22 cellular contexts compared by ENCODE assay signal in the genomic region with DNA sequence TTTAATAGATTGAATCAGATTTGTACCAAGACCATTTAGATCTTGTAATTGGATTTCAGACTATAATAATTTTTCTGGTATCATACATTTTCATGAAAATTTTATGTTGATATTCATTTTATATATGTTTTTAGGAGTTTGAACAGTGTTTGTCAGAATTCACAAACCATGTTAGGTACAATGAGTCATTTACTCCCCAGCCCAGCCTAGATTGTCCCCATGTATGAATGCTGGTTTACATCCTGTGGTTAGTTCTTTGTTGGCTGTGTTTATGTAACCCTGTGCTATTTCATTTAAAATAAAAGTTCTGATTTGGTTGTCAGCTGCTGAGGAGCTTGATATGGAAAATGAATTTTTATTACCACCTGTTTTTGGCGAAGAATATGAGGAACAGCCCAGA.
DNase-seq lines count a peak whose midpoint lies in the region; ATAC-seq lines count a peak whose summit lies in the region.
"Had no signal": no experiment of that assay in that cellular context is flagged by ENCODE, and none has a peak within 500 bp of the region (broad histone marks: within the 10 kb centered on the region; RNA-seq: fewer than 3 reads in every experiment).

No MANE protein-coding gene starts in this region.

- no peaks in the 10 kb centered on the region for H3K9me3 Mint-ChIP-seq in activated naive CD8-positive, alpha-beta T cell treated with anti-CD3 and anti-CD28 coated beads, Interleukin-2, amount 10 ng/mL, durations not matched to agents 7 days and 5 days
- H3K9me3 Mint-ChIP-seq in activated naive CD8-positive, alpha-beta T cell treated with anti-CD3 and anti-CD28 coated beads for 36 hours = no peaks in the 10 kb centered on the region
- no peaks in the 10 kb centered on the region for H3K9me3 Mint-ChIP-seq in activated T-helper 17 cell treated with anti-CD3 and anti-CD28 coated beads, Interleukin-2, amount 50 U/mL, for 72 hours
- H3K9me3 Mint-ChIP-seq in stimulated activated effector memory CD8-positive, alpha-beta T cell treated with anti-CD3 and anti-CD28 coated beads, Interleukin-12 subunit alpha, Interleukin-12 subunit beta, amount 100 ng/mL, for 72 hours = no peaks in the 10 kb centered on the region
- H3K9me3 Mint-ChIP-seq: CD14-positive monocyte, mesothelial cell of epicardium, nephron had no signal

- peak; percentile 47 for ATAC-seq in activated naive CD8-positive, alpha-beta T cell treated with anti-CD3 and anti-CD28 coated beads, Interleukin-2, amount 10 ng/mL, durations not matched to agents 7 days and 5 days (ENCODE audit: low read depth)
- ATAC-seq in activated T-helper 17 cell treated with anti-CD3 and anti-CD28 coated beads, Interleukin-2, amount 50 U/mL, for 72 hours (replicated peaks) = peak; percentile 54
- ATAC-seq in stimulated activated effector memory CD8-positive, alpha-beta T cell treated with anti-CD3 and anti-CD28 coated beads, Interleukin-12 subunit alpha, Interleukin-12 subunit beta, amount 100 ng/mL, for 72 hours = peak; percentile 50
- ATAC-seq in GM18498 (IDR thresholded peaks at IDR 0.05; ENCODE audit: unreplicated experiment) (no peak), HG03520 (IDR thresholded peaks at IDR 0.05; ENCODE audit: unreplicated experiment) (no peak)
- ATAC-seq: foreskin keratinocyte had no signal

- H3K36me3 Mint-ChIP-seq in activated naive CD8-positive, alpha-beta T cell treated with anti-CD3 and anti-CD28 coated beads, Interleukin-2, amount 10 ng/mL, durations not matched to agents 7 days and 5 days = peaks cover 20% of the 10 kb centered on the region
- peaks cover 12% of the 10 kb centered on the region for H3K36me3 Mint-ChIP-seq in activated naive CD8-positive, alpha-beta T cell treated with anti-CD3 and anti-CD28 coated beads for 36 hours
- H3K36me3 Mint-ChIP-seq in activated T-helper 17 cell treated with anti-CD3 and anti-CD28 coated beads, Interleukin-2, amount 50 U/mL, for 72 hours (ENCODE audit: low read depth) = peaks cover 92% of the 10 kb centered on the region
- H3K36me3 Mint-ChIP-seq in stimulated activated effector memory CD8-positive, alpha-beta T cell treated with anti-CD3 and anti-CD28 coated beads, Interleukin-12 subunit alpha, Interleukin-12 subunit beta, amount 100 ng/mL, for 72 hours = peaks cover 99% of the 10 kb centered on the region

- no peak overlapping the region for H3K27ac Mint-ChIP-seq in activated naive CD8-positive, alpha-beta T cell treated with anti-CD3 and anti-CD28 coated beads, Interleukin-2, amount 10 ng/mL, durations not matched to agents 7 days and 5 days
- no peak overlapping the region for H3K27ac Mint-ChIP-seq in activated naive CD8-positive, alpha-beta T cell treated with anti-CD3 and anti-CD28 coated beads for 36 hours
- H3K27ac Mint-ChIP-seq in activated T-helper 17 cell treated with anti-CD3 and anti-CD28 coated beads, Interleukin-2, amount 50 U/mL, for 72 hours = no peak overlapping the region
- no peak overlapping the region for H3K27ac Mint-ChIP-seq in stimulated activated effector memory CD8-positive, alpha-beta T cell treated with anti-CD3 and anti-CD28 coated beads, Interleukin-12 subunit alpha, Interleukin-12 subunit beta, amount 100 ng/mL, for 72 hours
- H3K27ac Mint-ChIP-seq: mesothelial cell of epicardium, nephron had no signal

- POLR2A ChIA-PET in activated naive CD8-positive, alpha-beta T cell treated with anti-CD3 and anti-CD28 coated beads, Interleukin-2, amount 10 ng/mL, durations not matched to agents 7 days and 5 days (lab: Charles Lee) = no interaction called here

- DNase-seq in activated naive CD8-positive, alpha-beta T cell treated with anti-CD3 and anti-CD28 coated beads, Interleukin-2, amount 10 ng/mL, durations not matched to agents 7 days and 5 days = no peak
- DNase-seq in activated naive CD8-positive, alpha-beta T cell treated with anti-CD3 and anti-CD28 coated beads for 36 hours = no peak
- DNase-seq in fibroblast of peridontal ligament (ENCODE audit: extremely low read depth) = peak; percentile 35
- no peak for DNase-seq in stimulated activated effector memory CD8-positive, alpha-beta T cell treated with anti-CD3 and anti-CD28 coated beads, Interleukin-12 subunit alpha, Interleukin-12 subunit beta, amount 100 ng/mL, for 72 hours (ENCODE audit: low spot score in 2 of 2)
- DNase-seq in iPS-NIHi7 (ENCODE audit: extremely low spot score) = no peak
- DNase-seq: ACHN; activated effector memory CD4-positive, alpha-beta T cell treated with anti-CD3 and anti-CD28 coated beads, Interleukin-2, amount 50 U/mL, for 16 hours; amygdala; foreskin keratinocyte; GF-D8; H7; NCI-H187; NCI-H345; SK-N-SH; stimulated activated CD4-positive, alpha-beta T cell treated with anti-CD3 and anti-CD28 coated beads, Interleukin-4, amount 100 ng/mL, for 1 hour; uterus had no signal

- no peaks in the 10 kb centered on the region for H3K4me1 Mint-ChIP-seq in activated naive CD8-positive, alpha-beta T cell treated with anti-CD3 and anti-CD28 coated beads, Interleukin-2, amount 10 ng/mL, durations not matched to agents 7 days and 5 days
- no peaks in the 10 kb centered on the region for H3K4me1 Mint-ChIP-seq in activated naive CD8-positive, alpha-beta T cell treated with anti-CD3 and anti-CD28 coated beads for 36 hours
- no peaks in the 10 kb centered on the region for H3K4me1 Mint-ChIP-seq in activated T-helper 17 cell treated with anti-CD3 and anti-CD28 coated beads, Interleukin-2, amount 50 U/mL, for 72 hours
- no peaks in the 10 kb centered on the region for H3K4me1 Mint-ChIP-seq in stimulated activated effector memory CD8-positive, alpha-beta T cell treated with anti-CD3 and anti-CD28 coated beads, Interleukin-12 subunit alpha, Interleukin-12 subunit beta, amount 100 ng/mL, for 72 hours
- H3K4me1 Mint-ChIP-seq: CD14-positive monocyte, mesothelial cell of epicardium, nephron had no signal

- H3K27me3 Mint-ChIP-seq in activated naive CD8-positive, alpha-beta T cell treated with anti-CD3 and anti-CD28 coated beads, Interleukin-2, amount 10 ng/mL, durations not matched to agents 7 days and 5 days = no peaks in the 10 kb centered on the region
- H3K27me3 Mint-ChIP-seq in activated naive CD8-positive, alpha-beta T cell treated with anti-CD3 and anti-CD28 coated beads for 36 hours = no peaks in the 10 kb centered on the region
- no peaks in the 10 kb centered on the region for H3K27me3 Mint-ChIP-seq in activated T-helper 17 cell treated with anti-CD3 and anti-CD28 coated beads, Interleukin-2, amount 50 U/mL, for 72 hours

- H3K4me3 Mint-ChIP-seq in activated naive CD8-positive, alpha-beta T cell treated with anti-CD3 and anti-CD28 coated beads, Interleukin-2, amount 10 ng/mL, durations not matched to agents 7 days and 5 days = no peak overlapping the region
- no peak overlapping the region for H3K4me3 Mint-ChIP-seq in activated naive CD8-positive, alpha-beta T cell treated with anti-CD3 and anti-CD28 coated beads for 36 hours
- no peak overlapping the region for H3K4me3 Mint-ChIP-seq in activated T-helper 17 cell treated with anti-CD3 and anti-CD28 coated beads, Interleukin-2, amount 50 U/mL, for 72 hours
- no peak overlapping the region for H3K4me3 Mint-ChIP-seq in stimulated activated effector memory CD8-positive, alpha-beta T cell treated with anti-CD3 and anti-CD28 coated beads, Interleukin-12 subunit alpha, Interleukin-12 subunit beta, amount 100 ng/mL, for 72 hours
- H3K4me3 Mint-ChIP-seq: CD14-positive monocyte, mesothelial cell of epicardium, nephron had no signal

Comparison
In these comparisons a context has a peak if more than half of its experiments do, and no peak if none do; other contexts are left out.
1. ATAC-seq: peak in activated naive CD8-positive, alpha-beta T cell treated with anti-CD3 and anti-CD28 coated beads, Interleukin-2, amount 10 ng/mL, durations not matched to agents 7 days and 5 days (single experiment), activated T-helper 17 cell treated with anti-CD3 and anti-CD28 coated beads, Interleukin-2, amount 50 U/mL, for 72 hours (single experiment) and stimulated activated effector memory CD8-positive, alpha-beta T cell treated with anti-CD3 and anti-CD28 coated beads, Interleukin-12 subunit alpha, Interleukin-12 subunit beta, amount 100 ng/mL, for 72 hours (single experiment); none in GM18498 (single experiment) and HG03520 (single experiment).